In the genomic region with DNA sequence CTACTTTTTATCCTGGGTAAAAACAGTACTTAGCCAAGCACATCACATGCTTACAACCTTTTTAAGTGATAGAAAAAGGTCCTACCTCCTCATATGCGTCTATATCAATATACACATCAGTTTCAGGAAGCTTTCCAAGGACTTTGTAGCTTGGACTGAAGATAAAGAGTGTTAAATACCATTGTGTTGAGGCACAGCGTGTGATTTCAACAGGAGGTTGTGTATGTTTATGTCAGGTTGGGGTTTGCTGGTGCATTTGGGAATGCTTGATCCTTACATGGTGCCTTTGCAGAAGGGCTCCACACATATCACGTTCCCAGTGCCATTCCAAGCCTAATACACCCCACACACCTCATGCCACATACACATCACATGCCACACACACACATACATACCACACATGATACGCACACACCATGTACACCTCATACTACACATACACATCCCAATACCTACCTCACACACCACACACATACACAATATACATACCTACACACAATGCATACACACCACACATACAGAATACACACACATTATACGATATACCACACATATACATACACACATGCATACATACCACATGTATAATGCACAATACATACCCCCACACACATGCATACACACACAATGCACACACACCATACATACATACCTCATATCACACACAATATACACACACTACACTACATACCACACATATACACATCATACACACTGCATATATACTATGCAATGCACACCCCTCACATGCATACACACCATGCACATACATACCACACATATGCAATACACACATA, we compare ENCODE assay signal across 19 cellular contexts. TPM values are rescaled to one million over a fixed set of nuclear protein-coding genes. Genes with fewer than 3 reads are reported as not detected.
DNase-seq lines count a peak whose midpoint lies in the region; ATAC-seq, FAIRE-seq and TF ChIP-seq lines count a peak whose summit lies in the region.
"Had no signal": no experiment of that assay in that cellular context is flagged by ENCODE, and none has a peak within 500 bp of the region (broad histone marks: within the 10 kb centered on the region; RNA-seq: fewer than 3 reads in every experiment).

No MANE protein-coding gene starts in this region.

- H3K4me1 Mint-ChIP-seq in stimulated activated naive B cell treated with anti-CD40 and anti-IgM and Interleukin-4, amounts not matched to agents 10 μg/mL and 1 μg/mL and 100 μg/mL, for 72 hours: peaks cover 0 to 6% of the 10 kb centered on the region in 2 donors
- H3K4me1 Mint-ChIP-seq: B cell; CD4-positive, alpha-beta memory T cell; H9 had no signal

- no peak for FAIRE-seq in HepG2 (lab: Jason Lieb, UNC)

- no peaks in the 10 kb centered on the region for H3K9me3 ChIP-seq in HepG2 (ENCODE audit: low read length)
- H3K9me3 ChIP-seq in right lobe of liver: no peaks in the 10 kb centered on the region

- no peak overlapping the region for H3K4me3 ChIP-seq in HepG2 (replicated peaks in 1 of 3; ENCODE audit: insufficient read depth in 1 of 3, low read depth in 2 of 3, low read length in 3 of 3)
- H3K4me3 ChIP-seq in right lobe of liver: no peak overlapping the region
- H3K4me3 ChIP-seq in fibroblast of the aortic adventitia (ENCODE audit: low read depth, low read length): no peak overlapping the region

- no TSS peak for BruUV-seq in HepG2 (replicated peaks; lab: Mats Ljungman, UMichigan)

- POLR2A ChIA-PET in HepG2 (lab: Yijun Ruan, JAX): no interaction called here

- TF ChIP-seq RAD21 in HepG2 (CRISPR knock-in tag; IDR thresholded peaks at IDR 0.05): no peak

- no peak overlapping the region for H3K4me2 ChIP-seq in HepG2 (ENCODE audit: low read depth, low read length)

- ATAC-seq in HepG2 (peak; percentile 64; the same call in 2 of the 3 replicates), right lobe of liver (no peak)
- no peak for ATAC-seq in stimulated activated naive B cell treated with anti-CD40 and anti-IgM and Interleukin-4, amounts not matched to agents 10 μg/mL and 1 μg/mL and 100 μg/mL, for 72 hours (replicated peaks)

- H4K20me1 ChIP-seq in HepG2 (ENCODE audit: insufficient read depth, low read length): no peaks in the 10 kb centered on the region

- H3K4me3 Mint-ChIP-seq in stimulated activated naive B cell treated with anti-CD40 and anti-IgM and Interleukin-4, amounts not matched to agents 10 μg/mL and 1 μg/mL and 100 μg/mL, for 72 hours: no peak overlapping the region
- H3K4me3 Mint-ChIP-seq: B cell; CD4-positive, alpha-beta memory T cell; H9 had no signal

- no peaks in the 10 kb centered on the region for H3K79me2 ChIP-seq in HepG2 (ENCODE audit: insufficient read depth, low read length)

- H3K27me3 ChIP-seq in HepG2 (ENCODE audit: control insufficient read depth in 1 of 2, insufficient read depth in 2 of 2, low read length in 2 of 2) (no peaks in the 10 kb centered on the region), right lobe of liver (no peaks in the 10 kb centered on the region)

- TF ChIP-seq CTCF in HepG2 (CRISPR knock-in tag; IDR thresholded peaks at IDR 0.05) (no peak), right lobe of liver (IDR thresholded peaks at IDR 0.05) (no peak), fibroblast of the aortic adventitia (IDR thresholded peaks at IDR 0.05; ENCODE audit: insufficient read depth, low read length) (no peak)

- H3K27me3 Mint-ChIP-seq in stimulated activated naive B cell treated with anti-CD40 and anti-IgM and Interleukin-4, amounts not matched to agents 10 μg/mL and 1 μg/mL and 100 μg/mL, for 72 hours: peaks cover 4 to 6% of the 10 kb centered on the region in 2 donors

- H3K4me1 ChIP-seq in HepG2 (ENCODE audit: insufficient read depth, low read length) (peaks cover 11% of the 10 kb centered on the region), right lobe of liver (no peaks in the 10 kb centered on the region)

- TF ChIP-seq POLR2A in HepG2 (IDR thresholded peaks at IDR 0.05; ENCODE audit: insufficient read depth in 1 of 2, low read depth in 2 of 2, low read length in 2 of 2) (no peak), right lobe of liver (IDR thresholded peaks at IDR 0.05) (no peak)

- no peak overlapping the region for H3K27ac Mint-ChIP-seq in stimulated activated naive B cell treated with anti-CD40 and anti-IgM and Interleukin-4, amounts not matched to agents 10 μg/mL and 1 μg/mL and 100 μg/mL, for 72 hours
- H3K27ac Mint-ChIP-seq: B cell; CD4-positive, alpha-beta memory T cell; H9 had no signal

- H3K36me3 Mint-ChIP-seq in stimulated activated naive B cell treated with anti-CD40 and anti-IgM and Interleukin-4, amounts not matched to agents 10 μg/mL and 1 μg/mL and 100 μg/mL, for 72 hours: no peaks in the 10 kb centered on the region
- H3K36me3 Mint-ChIP-seq: CD4-positive, alpha-beta memory T cell had no signal

- H3K36me3 ChIP-seq in HepG2 (replicated peaks in 1 of 2; ENCODE audit: control insufficient read depth in 1 of 2, insufficient read depth in 2 of 2, low read length in 2 of 2) (no peaks in the 10 kb centered on the region), right lobe of liver (no peaks in the 10 kb centered on the region)

- no peak overlapping the region for H3K9ac ChIP-seq in HepG2 (ENCODE audit: insufficient read depth, low read depth, low read length)

- TF ChIP-seq EP300 in HepG2 (IDR thresholded peaks at IDR 0.05; ENCODE audit: low read depth in 2 of 2, low read length in 2 of 2) (no peak), HepG2 (CRISPR knock-in tag; IDR thresholded peaks at IDR 0.05; ENCODE audit: borderline replicate concordance) (no peak)

- H3K27ac ChIP-seq in HepG2 (ENCODE audit: extremely low read length, insufficient read depth, low read length) (no peak overlapping the region), right lobe of liver (no peak overlapping the region)

- no peak overlapping the region for H2AFZ ChIP-seq in HepG2 (ENCODE audit: low read length)

- DNase-seq in HepG2 (ENCODE audit: low spot score): peak; percentile 38
- no peak for DNase-seq in right lobe of liver
- DNase-seq in amniotic epithelial cell (ENCODE audit: low read depth): peak; percentile 54
- peak; percentile 4 for DNase-seq in fibroblast of the aortic adventitia (ENCODE audit: low read depth)
- no peak for DNase-seq in SHP77 (lab: John Stamatoyannopoulos, UW)
- DNase-seq in G401 (ENCODE audit: low spot score): no peak
- DNase-seq in stimulated activated naive B cell treated with anti-CD40 and anti-IgM and Interleukin-4, amounts not matched to agents 10 μg/mL and 1 μg/mL and 100 μg/mL, for 72 hours: no peak
- no peak for DNase-seq in kidney tubule cell (ENCODE audit: low spot score)
- DNase-seq: 8988T; Calu3; CD4-positive, alpha-beta memory T cell; H9; NCI-H1105; NCI-H2081; NCI-H2171 treated with DMSO at 0.1 percent for 48 hours; NCI-H446 treated with DMSO at 0.1 percent for 48 hours; NCI-H774; OCI-M1 had no signal

- CTCF ChIA-PET in HepG2 (lab: Yijun Ruan, JAX; ENCODE audit: low intra/inter-chr PET ratio, low total read pairs): no interaction called here

- intact Hi-C loops in HepG2 (cut with micrococcal nuclease; ENCODE audit: unreplicated experiment): no loop called here
- intact Hi-C loops in right lobe of liver (cut with DNase I): no loop called here

- no peaks in the 10 kb centered on the region for H3K9me3 Mint-ChIP-seq in stimulated activated naive B cell treated with anti-CD40 and anti-IgM and Interleukin-4, amounts not matched to agents 10 μg/mL and 1 μg/mL and 100 μg/mL, for 72 hours
- H3K9me3 Mint-ChIP-seq: CD4-positive, alpha-beta memory T cell; H9 had no signal

- in situ Hi-C loops in HepG2 (cut with HindIII; ENCODE audit: extremely low pct_ligation_motif_present, low pct_unique_long_range_greater_than_20kb): no loop called here
- in situ Hi-C loops in G401 (cut with HindIII; ENCODE audit: low sequenced_read_pairs): no loop called here

- 47% methylated on average over 5 of the region's 5 CpGs for WGBS in HepG2 (ENCODE audit: low lambda C conversion rate)
- WGBS in right lobe of liver (ENCODE audit: insufficient coverage, low coverage, low lambda C conversion rate, missing lambda C conversion rate): 71% methylated on average over 4 of the region's 5 CpGs

RNA-seq across cellular contexts. Expression of a gene that starts 33.1 kb away (rescaled TPM):
- total RNA-seq in HepG2 (2016; rRNA removed; fragmentation: Illumina TruSeq; extraction: Trizol): 181 and 288 TPM in 2 replicates
- total RNA-seq in HepG2 (2016; cell fraction: cytosol; rRNA removed; fragmentation: Illumina TruSeq; extraction: Trizol; ENCODE audit: low read depth): 22.7 and 25.6 TPM in 2 replicates
- 191 and 295 TPM in 2 replicates for total RNA-seq in HepG2 (2016; cell fraction: insoluble cytoplasmic fraction; rRNA removed; fragmentation: Illumina TruSeq; extraction: Trizol)
- 36.5 and 44.0 TPM in 2 replicates for total RNA-seq in HepG2 (2016; cell fraction: membrane; rRNA removed; fragmentation: Illumina TruSeq; extraction: Trizol)
- 73.2 and 83.1 TPM in 2 replicates for total RNA-seq in HepG2 (2016; cell fraction: nucleus; rRNA removed; fragmentation: Illumina TruSeq; extraction: Trizol)
- 70.3 and 89.9 TPM in 2 replicates for polyA plus RNA-seq in HepG2 (2011; rRNA removed)
- polyA plus RNA-seq in HepG2 (2011; cell fraction: cytosol; rRNA removed): 53.2 and 76.5 TPM in 2 replicates
- polyA plus RNA-seq in HepG2 (2011; cell fraction: nucleus; rRNA removed): 35.8 and 47.8 TPM in 2 replicates
- 100 and 112 TPM in 2 replicates for polyA plus RNA-seq in HepG2 (2012)
- 21.0 and 23.6 TPM in 2 replicates for polyA plus RNA-seq in HepG2 (2016; cell fraction: cytosol; fragmentation: Illumina TruSeq; extraction: Trizol; ENCODE audit: low read depth)
- 244 and 257 TPM in 2 replicates for polyA plus RNA-seq in HepG2 (2016; cell fraction: insoluble cytoplasmic fraction; fragmentation: Illumina TruSeq; extraction: Trizol; ENCODE audit: low read depth)
- 23.1 and 25.0 TPM in 2 replicates for polyA plus RNA-seq in HepG2 (2016; cell fraction: membrane; fragmentation: Illumina TruSeq; extraction: Trizol; ENCODE audit: low read depth)
- polyA plus RNA-seq in HepG2 (2016; cell fraction: nucleus; fragmentation: Illumina TruSeq; extraction: Trizol; ENCODE audit: insufficient read depth, low read depth): 89.9 and 94.6 TPM in 2 replicates
- 20.2 and 53.5 TPM in 2 replicates for polyA minus RNA-seq in HepG2 (2011; rRNA and poly(A)+ RNA removed; ENCODE audit: low replicate concordance)
- polyA minus RNA-seq in HepG2 (2011; cell fraction: cytosol; rRNA and poly(A)+ RNA removed): 39.5 and 47.1 TPM in 2 replicates
- 21.0 and 44.4 TPM in 2 replicates for polyA minus RNA-seq in HepG2 (2011; cell fraction: nucleus; rRNA and poly(A)+ RNA removed)
- 10 to 100 TPM; 71.3 to 96.6 (median 78.2) TPM for total RNA-seq in right lobe of liver
- 170 and 189 TPM in 2 replicates for total RNA-seq in fibroblast of the aortic adventitia (ENCODE audit: low replicate concordance)
- total RNA-seq in G401 (2014; rRNA removed; shearing (Covaris generic)): 323 and 371 TPM in 2 replicates

RNA-seq across cellular contexts. Expression of a gene that starts 36.0 kb away (rescaled TPM):
- total RNA-seq in HepG2 (2016; rRNA removed; fragmentation: Illumina TruSeq; extraction: Trizol) (42.0 and 53.6 TPM in 2 replicates), right lobe of liver (10 to 100 TPM in 4 of 6 experiments, 1 to 10 TPM in 2; 5.5 to 13.1 (median 11.0) TPM), fibroblast of the aortic adventitia (ENCODE audit: low replicate concordance) (24.9 and 45.8 TPM in 2 replicates)
- 14.7 and 15.7 TPM in 2 replicates for total RNA-seq in HepG2 (2016; cell fraction: cytosol; rRNA removed; fragmentation: Illumina TruSeq; extraction: Trizol; ENCODE audit: low read depth)
- 39.8 and 50.1 TPM in 2 replicates for total RNA-seq in HepG2 (2016; cell fraction: insoluble cytoplasmic fraction; rRNA removed; fragmentation: Illumina TruSeq; extraction: Trizol)
- total RNA-seq in HepG2 (2016; cell fraction: membrane; rRNA removed; fragmentation: Illumina TruSeq; extraction: Trizol): 18.1 and 18.7 TPM in 2 replicates
- total RNA-seq in HepG2 (2016; cell fraction: nucleus; rRNA removed; fragmentation: Illumina TruSeq; extraction: Trizol): 41.0 and 44.1 TPM in 2 replicates
- polyA plus RNA-seq in HepG2 (2011; rRNA removed): 14.7 and 19.6 TPM in 2 replicates
- polyA plus RNA-seq in HepG2 (2011; cell fraction: cytosol; rRNA removed): 6.1 and 6.3 TPM in 2 replicates
- 35.1 and 47.5 TPM in 2 replicates for polyA plus RNA-seq in HepG2 (2011; cell fraction: nucleus; rRNA removed)
- polyA plus RNA-seq in HepG2 (2012): 19.1 and 25.9 TPM in 2 replicates
- 9.5 and 9.9 TPM in 2 replicates for polyA plus RNA-seq in HepG2 (2016; cell fraction: cytosol; fragmentation: Illumina TruSeq; extraction: Trizol; ENCODE audit: low read depth)
- 69.1 and 73.1 TPM in 2 replicates for polyA plus RNA-seq in HepG2 (2016; cell fraction: insoluble cytoplasmic fraction; fragmentation: Illumina TruSeq; extraction: Trizol; ENCODE audit: low read depth)
- 13.0 and 14.9 TPM in 2 replicates for polyA plus RNA-seq in HepG2 (2016; cell fraction: membrane; fragmentation: Illumina TruSeq; extraction: Trizol; ENCODE audit: low read depth)
- polyA plus RNA-seq in HepG2 (2016; cell fraction: nucleus; fragmentation: Illumina TruSeq; extraction: Trizol; ENCODE audit: insufficient read depth, low read depth): 104 and 106 TPM in 2 replicates
- 5.8 and 6.9 TPM in 2 replicates for polyA minus RNA-seq in HepG2 (2011; rRNA and poly(A)+ RNA removed; ENCODE audit: low replicate concordance)
- 3.5 and 4.3 TPM in 2 replicates for polyA minus RNA-seq in HepG2 (2011; cell fraction: cytosol; rRNA and poly(A)+ RNA removed)
- 37.7 and 43.9 TPM in 2 replicates for polyA minus RNA-seq in HepG2 (2011; cell fraction: nucleus; rRNA and poly(A)+ RNA removed)
- 19.1 and 32.4 TPM in 2 replicates for total RNA-seq in G401 (2014; rRNA removed; shearing (Covaris generic))

Comparison
In these comparisons a context has a peak if more than half of its experiments do, and no peak if none do; other contexts are left out.
1. DNase-seq: peak in HepG2 (single experiment), amniotic epithelial cell (single experiment) and fibroblast of the aortic adventitia (single experiment); none in right lobe of liver (0 of 3), SHP77 (0 of 2), G401 (single experiment), stimulated activated naive B cell treated with anti-CD40 and anti-IgM and Interleukin-4, amounts not matched to agents 10 μg/mL and 1 μg/mL and 100 μg/mL, for 72 hours (single experiment) and kidney tubule cell (single experiment).